Comparison of ENCODE assay signal across 24 cellular contexts in the genomic region with DNA sequence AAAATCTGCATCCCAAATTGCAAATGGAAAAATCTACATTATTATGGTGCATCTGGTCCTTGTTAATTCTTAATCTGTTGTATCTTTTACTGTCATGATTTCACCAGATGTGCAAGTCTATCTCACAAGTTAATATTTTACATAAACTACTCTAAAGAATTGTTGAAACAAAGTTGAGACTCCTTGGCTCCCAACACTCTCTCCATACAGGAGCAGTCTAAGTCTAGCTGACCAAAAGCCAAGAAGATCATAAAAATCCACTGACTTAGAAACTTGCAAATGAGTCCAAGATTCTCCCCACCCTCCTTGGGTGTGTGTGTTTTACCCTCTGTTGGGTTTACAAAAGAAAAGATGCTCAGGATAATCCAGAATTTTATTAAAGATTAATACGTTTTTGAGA.
"Had no signal": no experiment of that assay in that cellular context is flagged by ENCODE, and none has a peak within 500 bp of the region (broad histone marks: within the 10 kb centered on the region; RNA-seq: fewer than 3 reads in every experiment).

No MANE protein-coding gene starts in this region.

- H3K9ac ChIP-seq: neural progenitor cell had no signal

- DNase-seq: colonic mucosa; effector CD8-positive, alpha-beta T cell; erythroblast; esophagus squamous epithelium; foreskin melanocyte; glutamatergic neuron; heart right ventricle; mucosa of descending colon; naive B cell; right cardiac atrium; sigmoid colon; stimulated activated CD4-positive, alpha-beta T cell treated with anti-CD3 and anti-CD28 coated beads, Interleukin-2, amount 100 ng/mL, for 24 hours; stimulated activated CD4-positive, alpha-beta T cell treated with anti-CD3 and anti-CD28 coated beads, Interleukin-4, amount 100 ng/mL, for 24 hours; stimulated activated naive CD8-positive, alpha-beta T cell treated with anti-CD3 and anti-CD28 coated beads, Interleukin-15, Interleukin-2, amounts not matched to agents 100 U/mL and 50 U/mL, for 24 hours; substantia nigra; testis; tibial artery had no signal

- H3K4me2 ChIP-seq: neural progenitor cell had no signal

- H3K36me3 ChIP-seq: colonic mucosa, esophagus squamous epithelium, heart right ventricle, neural progenitor cell, prostate gland, sigmoid colon, tibial artery had no signal

- H3K4me1 ChIP-seq: colonic mucosa, neural progenitor cell, prostate gland, sigmoid colon, tibial artery had no signal

- ATAC-seq: heart right ventricle; left lobe of liver; mucosa of descending colon; natural killer cell treated with Interleukin-12 subunit alpha and Interleukin-12 subunit beta and Interleukin-15 and Interleukin-18, amount 100 ng/mL, for 72 hours; right cardiac atrium; stimulated activated effector memory CD8-positive, alpha-beta T cell treated with anti-CD3 and anti-CD28 coated beads, Interleukin-12 subunit alpha, Interleukin-12 subunit beta, amount 100 ng/mL, for 72 hours; stimulated activated naive CD8-positive, alpha-beta T cell treated with anti-CD3 and anti-CD28 coated beads, Interleukin-15, Interleukin-2, amounts not matched to agents 100 U/mL and 50 U/mL, for 24 hours had no signal

- H3K4me3 ChIP-seq: colonic mucosa, esophagus squamous epithelium, heart right ventricle, lung, mucosa of descending colon, neural progenitor cell, prostate gland, sigmoid colon, testis, tibial artery had no signal

- H3K9me3 ChIP-seq: colonic mucosa, esophagus squamous epithelium, heart right ventricle, mucosa of descending colon, prostate gland, sigmoid colon, testis, tibial artery had no signal

- H2AFZ ChIP-seq: neural progenitor cell had no signal

- H3K27ac ChIP-seq: colonic mucosa, esophagus squamous epithelium, heart right ventricle, neural progenitor cell, prostate gland, sigmoid colon, testis, tibial artery had no signal

- FAIRE-seq: keratinocyte had no signal

- H3K27me3 ChIP-seq: colonic mucosa, esophagus squamous epithelium, heart right ventricle, neural progenitor cell, sigmoid colon, testis, tibial artery had no signal
